In genomic region chr14:83556065-83556464, GRCh38 we compare ENCODE assay signal across 16 cellular contexts.
DNase-seq lines count a peak whose midpoint lies in the region; ATAC-seq and TF ChIP-seq lines count a peak whose summit lies in the region.
"Had no signal": no experiment of that assay in that cellular context is flagged by ENCODE, and none has a peak within 500 bp of the region (broad histone marks: within the 10 kb centered on the region; RNA-seq: fewer than 3 reads in every experiment).

No MANE protein-coding gene starts in this region.

- POLR2A ChIA-PET in activated CD4-positive, alpha-beta memory T cell treated with anti-CD3 and anti-CD28 coated beads, Interleukin-2, amount 10 ng/mL, durations not matched to agents 7 days and 5 days (lab: Charles Lee), result no interaction called here

- TF ChIP-seq CTCF in astrocyte of the cerebellum (IDR thresholded peaks at IDR 0.05; ENCODE audit: low read depth, low read length, missing control alignments), result no peak
- no peak for TF ChIP-seq CTCF in fibroblast of pulmonary artery (IDR thresholded peaks at IDR 0.05; ENCODE audit: low read length, missing control alignments)
- TF ChIP-seq CTCF in retinal pigment epithelial cell (conservative IDR thresholded peaks at IDR 0.05; ENCODE audit: low read depth, low read length), result no peak

- in situ Hi-C loops in astrocyte of the cerebellum (cut with HindIII; ENCODE audit: low sequenced_read_pairs), result no loop called here

- no peaks in the 10 kb centered on the region for H3K36me3 Mint-ChIP-seq in activated T-helper 2 cell treated with anti-CD3 and anti-CD28 coated beads, Interferon-gamma antibody, Interleukin-2, Interleukin-4, amounts not matched to agents 10 μg/mL and 5 μg/mL and 100 μg/mL, durations not matched to agents 14 hours and 24 hours and 36 hours (ENCODE audit: low read depth)
- no peaks in the 10 kb centered on the region for H3K36me3 Mint-ChIP-seq in activated CD4-positive, alpha-beta memory T cell treated with anti-CD3 and anti-CD28 coated beads, Interleukin-2, amount 10 ng/mL, durations not matched to agents 7 days and 5 days (ENCODE audit: low read depth)

- H3K4me3 Mint-ChIP-seq in activated T-helper 2 cell treated with anti-CD3 and anti-CD28 coated beads, Interferon-gamma antibody, Interleukin-2, Interleukin-4, amounts not matched to agents 10 μg/mL and 5 μg/mL and 100 μg/mL, durations not matched to agents 14 hours and 24 hours and 36 hours (ENCODE audit: low read depth), result no peak overlapping the region
- no peak overlapping the region for H3K4me3 Mint-ChIP-seq in activated CD4-positive, alpha-beta memory T cell treated with anti-CD3 and anti-CD28 coated beads, Interleukin-2, amount 10 ng/mL, durations not matched to agents 7 days and 5 days
- H3K4me3 Mint-ChIP-seq: CD4-positive, alpha-beta T cell had no signal

- no peak for ATAC-seq in GM19397 (IDR thresholded peaks at IDR 0.05; ENCODE audit: unreplicated experiment)
- ATAC-seq: A549 had no signal

- intact Hi-C loops in activated T-helper 2 cell treated with anti-CD3 and anti-CD28 coated beads, Interferon-gamma antibody, Interleukin-2, Interleukin-4, amounts not matched to agents 10 μg/mL and 5 μg/mL and 100 μg/mL, durations not matched to agents 14 hours and 24 hours and 36 hours (cut with micrococcal nuclease), result no loop called here

- H3K4me1 Mint-ChIP-seq in activated T-helper 2 cell treated with anti-CD3 and anti-CD28 coated beads, Interferon-gamma antibody, Interleukin-2, Interleukin-4, amounts not matched to agents 10 μg/mL and 5 μg/mL and 100 μg/mL, durations not matched to agents 14 hours and 24 hours and 36 hours (ENCODE audit: low read depth), result no peaks in the 10 kb centered on the region
- no peaks in the 10 kb centered on the region for H3K4me1 Mint-ChIP-seq in activated CD4-positive, alpha-beta memory T cell treated with anti-CD3 and anti-CD28 coated beads, Interleukin-2, amount 10 ng/mL, durations not matched to agents 7 days and 5 days

- H3K4me3 ChIP-seq in astrocyte of the cerebellum (ENCODE audit: low read depth, low read length) (no peak overlapping the region), fibroblast of pulmonary artery (replicated peaks; ENCODE audit: low read depth, low read length) (no peak overlapping the region), retinal pigment epithelial cell (ENCODE audit: low read length) (no peak overlapping the region)
- H3K4me3 ChIP-seq: A549, SK-N-MC had no signal

- H3K27me3 Mint-ChIP-seq in activated T-helper 2 cell treated with anti-CD3 and anti-CD28 coated beads, Interferon-gamma antibody, Interleukin-2, Interleukin-4, amounts not matched to agents 10 μg/mL and 5 μg/mL and 100 μg/mL, durations not matched to agents 14 hours and 24 hours and 36 hours (ENCODE audit: low read depth), result no peaks in the 10 kb centered on the region
- H3K27me3 Mint-ChIP-seq in activated CD4-positive, alpha-beta memory T cell treated with anti-CD3 and anti-CD28 coated beads, Interleukin-2, amount 10 ng/mL, durations not matched to agents 7 days and 5 days, result no peaks in the 10 kb centered on the region
- H3K27me3 Mint-ChIP-seq: CD4-positive, alpha-beta T cell had no signal

- DNase-seq in MV-4-11 (lab: John Stamatoyannopoulos, UW), result peak; percentile 40
- peak; percentile 49 for DNase-seq in astrocyte of the cerebellum (ENCODE audit: low read depth)
- DNase-seq in fibroblast of pulmonary artery (ENCODE audit: low read depth), result peak; percentile 13
- peak; percentile 91 for DNase-seq in retinal pigment epithelial cell (ENCODE audit: low read depth)
- DNase-seq in activated T-helper 2 cell treated with anti-CD3 and anti-CD28 coated beads, Interferon-gamma antibody, Interleukin-2, Interleukin-4, amounts not matched to agents 10 μg/mL and 5 μg/mL and 100 μg/mL, durations not matched to agents 14 hours and 24 hours and 36 hours (ENCODE audit: low spot score), result no peak
- no peak for DNase-seq in activated CD4-positive, alpha-beta memory T cell treated with anti-CD3 and anti-CD28 coated beads, Interleukin-2, amount 10 ng/mL, durations not matched to agents 7 days and 5 days
- DNase-seq: CD4-positive, alpha-beta T cell; GOT3; NCI-H1417 treated with DMSO at 0.1 percent for 48 hours; NCI-H187 treated with DMSO at 0.1 percent for 48 hours; NCI-H69; NK-92 treated with Interleukin-12 subunit alpha and Interleukin-12 subunit beta, amount 100 ng/mL, for 24 hours; Right ventricle myocardium superior had no signal

- no peak overlapping the region for H3K27ac Mint-ChIP-seq in activated T-helper 2 cell treated with anti-CD3 and anti-CD28 coated beads, Interferon-gamma antibody, Interleukin-2, Interleukin-4, amounts not matched to agents 10 μg/mL and 5 μg/mL and 100 μg/mL, durations not matched to agents 14 hours and 24 hours and 36 hours
- no peak overlapping the region for H3K27ac Mint-ChIP-seq in activated CD4-positive, alpha-beta memory T cell treated with anti-CD3 and anti-CD28 coated beads, Interleukin-2, amount 10 ng/mL, durations not matched to agents 7 days and 5 days
- H3K27ac Mint-ChIP-seq: CD4-positive, alpha-beta T cell had no signal

- CTCF ChIA-PET in activated CD4-positive, alpha-beta memory T cell treated with anti-CD3 and anti-CD28 coated beads, Interleukin-2, amount 10 ng/mL, durations not matched to agents 7 days and 5 days (lab: Charles Lee), result no interaction called here

- peaks cover 43% of the 10 kb centered on the region for H3K9me3 Mint-ChIP-seq in activated T-helper 2 cell treated with anti-CD3 and anti-CD28 coated beads, Interferon-gamma antibody, Interleukin-2, Interleukin-4, amounts not matched to agents 10 μg/mL and 5 μg/mL and 100 μg/mL, durations not matched to agents 14 hours and 24 hours and 36 hours
- H3K9me3 Mint-ChIP-seq in activated CD4-positive, alpha-beta memory T cell treated with anti-CD3 and anti-CD28 coated beads, Interleukin-2, amount 10 ng/mL, durations not matched to agents 7 days and 5 days, result peaks cover 7% of the 10 kb centered on the region

Comparison
In these comparisons a context has a peak if more than half of its experiments do, and no peak if none do; other contexts are left out.
1. DNase-seq: peak in MV-4-11 (single experiment), astrocyte of the cerebellum (single experiment), fibroblast of pulmonary artery (single experiment) and retinal pigment epithelial cell (single experiment); none in activated T-helper 2 cell treated with anti-CD3 and anti-CD28 coated beads, Interferon-gamma antibody, Interleukin-2, Interleukin-4, amounts not matched to agents 10 μg/mL and 5 μg/mL and 100 μg/mL, durations not matched to agents 14 hours and 24 hours and 36 hours (single experiment) and activated CD4-positive, alpha-beta memory T cell treated with anti-CD3 and anti-CD28 coated beads, Interleukin-2, amount 10 ng/mL, durations not matched to agents 7 days and 5 days (single experiment).